Comparison of ENCODE assay signal across 8 cellular contexts in genomic region chr15:56918907-56919707, GRCh38. TPM values are rescaled to one million over a fixed set of nuclear protein-coding genes. Genes with fewer than 3 reads are reported as not detected.
DNase-seq lines count a peak whose midpoint lies in the region; ATAC-seq and TF ChIP-seq lines count a peak whose summit lies in the region.

No MANE protein-coding gene starts in this region.

- 1% methylated on average over 30 of the region's 114 CpGs for WGBS in suprapubic skin

- H3K4me3 ChIP-seq in AG04450 (ENCODE audit: low read depth, low read length), result peak overlapping the region; percentile 87
- H3K4me3 ChIP-seq in PC-9, result peak overlapping the region; percentile 91
- H3K4me3 ChIP-seq in fibroblast of the aortic adventitia (ENCODE audit: low read depth, low read length), result peak overlapping the region; percentile 87
- H3K4me3 ChIP-seq in neuron (ENCODE audit: low read length), result peak overlapping the region; percentile 60
- peak overlapping the region; percentile 93 for H3K4me3 ChIP-seq in suprapubic skin

- peaks cover 4% of the 10 kb centered on the region; the same call in 1 of the 2 replicates for H3K36me3 ChIP-seq in PC-9 (ENCODE audit: low read depth)
- peaks cover 26% of the 10 kb centered on the region for H3K36me3 ChIP-seq in neuron (ENCODE audit: insufficient read depth, low read length)
- peaks cover 5% of the 10 kb centered on the region for H3K36me3 ChIP-seq in suprapubic skin

- H3K4me1 ChIP-seq in PC-9 (replicated peaks; ENCODE audit: insufficient read depth), result peaks cover 8% of the 10 kb centered on the region; the same call in 1 of the 2 replicates
- peaks cover 36% of the 10 kb centered on the region for H3K4me1 ChIP-seq in neuron (ENCODE audit: insufficient read depth, low read length)
- peaks cover 46% of the 10 kb centered on the region for H3K4me1 ChIP-seq in suprapubic skin

- peak in 1 of 2 donors; percentile 48 for TF ChIP-seq POLR2A in suprapubic skin (IDR thresholded peaks at IDR 0.05)

- H3K9me2 ChIP-seq in PC-9 (ENCODE audit: insufficient read depth), result no peaks in the 10 kb centered on the region

- peak overlapping the region; percentile 79 for H3K4me2 ChIP-seq in PC-9

- TF ChIP-seq EP300 in suprapubic skin (IDR thresholded peaks at IDR 0.05), result no peak

- H3K9me3 ChIP-seq in AG04450 (ENCODE audit: control insufficient read depth, insufficient read depth, low read length) (peaks cover 3% of the 10 kb centered on the region; the same call in 1 of the 2 replicates), PC-9 (ENCODE audit: insufficient read depth, low read depth) (no peaks in the 10 kb centered on the region), neuron (ENCODE audit: low read length) (no peaks in the 10 kb centered on the region), suprapubic skin (no peaks in the 10 kb centered on the region)

- H3F3A ChIP-seq in PC-9 (ENCODE audit: insufficient read depth, low read depth), result no peaks in the 10 kb centered on the region

- intact Hi-C loops in PC-9 (cut with micrococcal nuclease; ENCODE audit: unreplicated experiment), result loop anchor here (1.0 to 2.0 kb wide), 4 partner anchors 32 to 387 kb away; partner anchors contain the start of gene ZNF280D

- BruUV-seq in PC-9 (replicated peaks; lab: Mats Ljungman, UMichigan), result no TSS peak

- CTCF ChIA-PET in AG04450 (lab: Charles Lee), result interaction anchor here (0.7 to 1.0 kb wide), 2 partner anchors 226 to 257 kb away, joined by 3 to 6 read pairs; no protein-coding TSS in a partner anchor
- CTCF ChIA-PET in PC-9 (lab: Charles Lee), result interaction anchor here (0.7 kb wide), 1 partner anchor 192 kb away, joined by 16 read pairs; no protein-coding TSS in a partner anchor

- H2AFZ ChIP-seq in PC-9, result peak overlapping the region; percentile 95
- H2AFZ ChIP-seq in neuron (ENCODE audit: low read depth, low read length), result peak overlapping the region; percentile 60

- H3K27me3 ChIP-seq in AG04450 (ENCODE audit: control insufficient read depth, insufficient read depth, low read length) (no peaks in the 10 kb centered on the region), PC-9 (ENCODE audit: insufficient read depth, low read depth) (no peaks in the 10 kb centered on the region), neuron (ENCODE audit: insufficient read depth, low read length) (no peaks in the 10 kb centered on the region), suprapubic skin (no peaks in the 10 kb centered on the region)

- POLR2A ChIA-PET in AG04450 (lab: Yijun Ruan, JAX), result interaction anchor here (1.0 to 2.0 kb wide), 3 partner anchors 32 to 299 kb away, joined by 3 to 27 read pairs (median 3); no protein-coding TSS in a partner anchor
- POLR2A ChIA-PET in PC-9 (lab: Charles Lee; ENCODE audit: unreplicated experiment), result interaction anchor here (0.7 kb wide), 1 partner anchor 522 kb away, joined by 5 read pairs; no protein-coding TSS in a partner anchor

- H3K79me2 ChIP-seq in PC-9 (ENCODE audit: low read depth), result peaks cover 19% of the 10 kb centered on the region

- H3K27ac ChIP-seq in AG04450 (ENCODE audit: low read depth, low read length) (peak overlapping the region; percentile 93), PC-9 (0 out of 2 replicates have a peak overlapping the region, but pooled peaks have one; percentile 4), suprapubic skin (peak overlapping the region; percentile 100)

- DNase-seq in AG04450 (ENCODE audit: low read depth, low spot score), result no peak
- peak; percentile 40 to 48 for DNase-seq in PC-9
- peak; percentile 58 for DNase-seq in activated gamma-delta T cell (lab: John Stamatoyannopoulos, UW)
- DNase-seq in fibroblast of the aortic adventitia (ENCODE audit: low read depth), result peak; percentile 67
- peak; percentile 80 to 85 for DNase-seq in suprapubic skin (ENCODE audit: low spot score in 2 of 2)

- H4K20me1 ChIP-seq in PC-9 (ENCODE audit: insufficient read depth), result no peaks in the 10 kb centered on the region

- TF ChIP-seq CTCF in AG04450 (IDR thresholded peaks at IDR 0.05; ENCODE audit: low read depth, low read length) (no peak), PC-9 (conservative IDR thresholded peaks at IDR 0.05) (no peak), fibroblast of the aortic adventitia (IDR thresholded peaks at IDR 0.05; ENCODE audit: insufficient read depth, low read length) (no peak), suprapubic skin (IDR thresholded peaks at IDR 0.05) (no peak)

- ATAC-seq in GM18861 (IDR thresholded peaks at IDR 0.05; ENCODE audit: unreplicated experiment) (peak; percentile 23), HG03095 (IDR thresholded peaks at IDR 0.05; ENCODE audit: unreplicated experiment) (peak; percentile 33)

RNA-seq across cellular contexts. Expression of gene TCF12, which starts 0.7 kb away (rescaled TPM):
- polyA plus RNA-seq in AG04450 (2011; rRNA removed), result 410 and 447 TPM in 2 replicates
- polyA minus RNA-seq in AG04450 (2011; rRNA and poly(A)+ RNA removed), result 637 and 703 TPM in 2 replicates
- 60.1 and 67.8 TPM in 2 replicates for total RNA-seq in PC-9 (2021)
- 89.2 and 137 TPM in 2 replicates for total RNA-seq in fibroblast of the aortic adventitia (ENCODE audit: low replicate concordance)
- 100 to 1,000 TPM in 2 of 4 donors, 10 to 100 TPM in 2; 91.3 to 118 (median 105) TPM for total RNA-seq in suprapubic skin

Comparison
In these comparisons a context has a peak if more than half of its experiments do, and no peak if none do; other contexts are left out.
1. H3K27ac ChIP-seq: peak in every context shown above with its lines; median percentile 100 in suprapubic skin; 93 in AG04450; 4 in PC-9.